13 cellular contexts compared by ENCODE assay signal in the genomic region with DNA sequence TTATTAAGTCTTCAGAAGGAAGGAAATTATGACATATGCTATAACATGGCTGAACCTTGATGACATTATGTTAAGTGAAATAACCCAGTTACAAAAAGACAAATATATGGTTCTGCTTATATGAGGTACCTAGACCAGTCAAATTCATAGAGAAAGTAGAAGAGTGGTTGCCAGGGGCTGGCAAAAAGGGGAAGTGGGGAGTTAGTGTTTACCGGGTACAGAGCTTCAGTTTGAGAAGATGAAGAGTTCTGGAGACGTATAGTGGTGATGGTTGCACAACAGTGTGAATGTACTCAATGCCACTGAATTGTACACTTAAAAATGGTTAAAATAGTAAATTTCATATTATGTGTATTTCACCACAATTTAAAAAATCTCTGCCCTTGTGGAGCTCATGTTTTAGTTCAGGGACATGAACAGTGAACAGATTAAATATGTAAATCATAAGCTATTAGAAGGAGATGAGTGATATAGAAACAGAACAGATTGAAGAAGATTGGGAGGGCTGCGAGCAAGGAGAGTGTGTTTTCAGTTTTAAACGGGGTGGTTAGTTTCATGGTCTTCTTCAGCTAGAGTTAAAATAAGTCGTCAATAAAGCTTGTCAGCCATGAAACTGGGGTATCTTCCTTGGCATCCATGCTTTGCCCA.
A peak's percentile ranks its signal among the peaks of the same experiment; 100 is the strongest.
DNase-seq lines count a peak whose midpoint lies in the region; ATAC-seq and TF ChIP-seq lines count a peak whose summit lies in the region.
"Had no signal": no experiment of that assay in that cellular context is flagged by ENCODE, and none has a peak within 500 bp of the region (broad histone marks: within the 10 kb centered on the region; RNA-seq: fewer than 3 reads in every experiment).

No MANE protein-coding gene starts in this region.

- peaks cover 8% of the 10 kb centered on the region for H3K4me1 ChIP-seq in colonic mucosa

- intact Hi-C loops in colonic mucosa (cut with DNase I), result no loop called here

- no peak for TF ChIP-seq CTCF in colonic mucosa (IDR thresholded peaks at IDR 0.05)

- no peak overlapping the region for H3K9ac ChIP-seq in colonic mucosa (ENCODE audit: low read depth in 2 of 2, low read length in 2 of 2)

- in situ Hi-C loops in ACHN (cut with HindIII; ENCODE audit: low pct_ligation_motif_present, low pct_unique_long_range_greater_than_20kb, low sequenced_read_pairs), result no loop called here

- no peak overlapping the region for H3K4me3 ChIP-seq in colonic mucosa
- H3K4me3 ChIP-seq: smooth muscle cell, thoracic aorta had no signal

- DNase-seq in KG1 (lab: John Stamatoyannopoulos, UW), result peak; percentile 10
- peak; percentile 29 for DNase-seq in globus pallidus (ENCODE audit: low spot score)
- DNase-seq in colonic mucosa, result no peak
- no peak for DNase-seq in ACHN
- no peak for DNase-seq in COR-L47 (lab: John Stamatoyannopoulos, UW)
- DNase-seq in NK-92 (lab: John Stamatoyannopoulos, UW; ENCODE audit: unreplicated experiment), result no peak
- DNase-seq: activated naive CD4-positive, alpha-beta T cell treated with anti-CD3 and anti-CD28 coated beads, Interleukin-2, amount 10 ng/mL, durations not matched to agents 7 days and 5 days; kidney glomerular epithelial cell; NCI-H446 treated with DMSO at 0.1 percent for 48 hours had no signal

- H3K27me3 ChIP-seq in colonic mucosa, result no peaks in the 10 kb centered on the region

- H3K9me3 ChIP-seq in colonic mucosa, result no peaks in the 10 kb centered on the region
- H3K9me3 ChIP-seq: thoracic aorta had no signal

- H3K27ac ChIP-seq in colonic mucosa, result no peak overlapping the region
- H3K27ac ChIP-seq: thoracic aorta had no signal

- no peaks in the 10 kb centered on the region for H3K36me3 ChIP-seq in colonic mucosa
- H3K36me3 ChIP-seq: thoracic aorta had no signal

- ATAC-seq in GM19023 (IDR thresholded peaks at IDR 0.05; ENCODE audit: unreplicated experiment) (peak; percentile 58), HG02763 (IDR thresholded peaks at IDR 0.05; ENCODE audit: unreplicated experiment) (peak; percentile 56)

Comparison
In these comparisons a context has a peak if more than half of its experiments do, and no peak if none do; other contexts are left out.
1. DNase-seq: peak in KG1 (single experiment) and globus pallidus (single experiment); none in colonic mucosa (single experiment), ACHN (single experiment), COR-L47 (single experiment) and NK-92 (single experiment).